In genomic region chr3:122835590-122835989, GRCh38 we compare ENCODE assay signal across 9 cellular contexts.
"Had no signal": no experiment of that assay in that cellular context is flagged by ENCODE, and none has a peak within 500 bp of the region (broad histone marks: within the 10 kb centered on the region; RNA-seq: fewer than 3 reads in every experiment).

No MANE protein-coding gene starts in this region.

- H3K4me1 ChIP-seq: HAP-1 had no signal

- FAIRE-seq: HTR-8/SVneo had no signal

- H3K9me3 ChIP-seq: HAP-1 had no signal

- H3K27ac ChIP-seq: GM23248 had no signal

- H3K4me3 ChIP-seq: GM23248, HAP-1 had no signal

- H3K36me3 ChIP-seq: HAP-1 had no signal

- ATAC-seq: HCT116 had no signal

- DNase-seq: GM23248, GOT3, H7, HFFc6, IMR-90, KG1 had no signal
